Comparison of ENCODE assay signal across 8 cellular contexts in the genomic region with DNA sequence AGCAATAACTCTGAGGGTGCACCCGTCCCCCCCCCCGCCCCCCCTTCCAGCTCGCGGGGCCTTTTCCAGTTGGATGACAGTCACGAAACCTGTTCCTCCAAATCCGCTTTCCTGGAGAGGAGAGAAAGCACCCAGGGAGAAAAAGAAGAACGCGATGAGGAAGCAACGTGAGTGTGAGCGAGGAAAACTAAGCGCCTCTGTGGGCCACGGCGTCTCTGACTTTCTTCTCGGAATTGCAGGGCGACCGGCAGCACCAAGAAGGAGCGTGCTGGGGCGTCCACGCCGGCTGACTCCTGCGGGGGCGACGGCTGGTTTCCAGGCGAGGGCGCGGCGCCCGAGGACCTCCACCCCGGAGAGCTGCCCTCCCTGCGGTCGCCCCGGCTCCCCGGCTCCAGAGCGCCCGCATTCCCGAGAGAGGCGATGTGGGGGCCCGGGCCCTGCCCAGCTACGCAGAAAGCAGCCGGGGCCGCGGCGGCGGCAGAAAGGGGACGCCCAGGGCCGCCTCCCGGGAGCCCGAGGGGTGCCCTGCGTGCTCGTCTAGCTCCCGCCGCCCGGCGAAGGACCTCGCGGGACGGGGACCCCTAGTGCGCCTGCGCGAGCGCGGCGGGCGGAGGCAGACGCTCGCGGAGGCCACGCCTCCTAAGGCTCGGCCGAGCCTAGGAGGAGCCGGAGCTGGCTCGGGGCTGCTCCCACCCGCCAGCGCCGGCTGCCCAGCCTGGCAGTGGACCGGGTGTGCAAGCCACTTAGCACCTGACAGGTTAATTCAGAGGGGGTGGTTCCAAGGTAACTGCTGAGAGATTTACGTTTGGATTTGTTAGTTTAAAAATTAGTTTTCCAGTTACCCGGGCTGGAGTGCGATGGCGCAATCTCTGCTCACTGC. TPM values are rescaled to one million over a fixed set of nuclear protein-coding genes. Genes with fewer than 3 reads are reported as not detected.
DNase-seq lines count a peak whose midpoint lies in the region; ATAC-seq and TF ChIP-seq lines count a peak whose summit lies in the region.

No MANE protein-coding gene starts in this region.

- H3K79me2 ChIP-seq in H9 (ENCODE audit: insufficient read depth, low read length), result no peaks in the 10 kb centered on the region

- H3K4me2 ChIP-seq in H9 (ENCODE audit: insufficient read depth, insufficient read length, low read length), result peak overlapping the region; percentile 50

- H4K5ac ChIP-seq in H9 (ENCODE audit: insufficient read length, low read depth, low read length), result no peak overlapping the region

- H2BK5ac ChIP-seq in H9 (ENCODE audit: insufficient read length, low read length), result no peak overlapping the region

- H3K36me3 Mint-ChIP-seq in H9 (ENCODE audit: insufficient read depth in 1 of 3, low read depth in 3 of 3) (no peaks in the 10 kb centered on the region), neural crest cell (ENCODE audit: low read depth) (no peaks in the 10 kb centered on the region)

- H4K20me1 ChIP-seq in H9 (ENCODE audit: control insufficient read depth, insufficient read depth, insufficient read length), result no peaks in the 10 kb centered on the region

- peak; percentile 78 for TF ChIP-seq POLR2A in Raji (IDR thresholded peaks at IDR 0.05; ENCODE audit: insufficient read depth, low read depth, low read length)

- H3K4me1 Mint-ChIP-seq in H9, result peaks cover 36 to 37% of the 10 kb centered on the region in 2 experiments
- peaks cover 31% of the 10 kb centered on the region for H3K4me1 Mint-ChIP-seq in neural crest cell
- peaks cover 45% of the 10 kb centered on the region for H3K4me1 Mint-ChIP-seq in stimulated activated naive CD8-positive, alpha-beta T cell treated with anti-CD3 and anti-CD28 coated beads, Interleukin-15, amount 100 ng/mL, for 72 hours

- H3K27me3 ChIP-seq in H9 (ENCODE audit: insufficient read depth, low read length), result peaks cover 5% of the 10 kb centered on the region; the same call in 1 of the 2 replicates

- no peak overlapping the region for H3K23ac ChIP-seq in H9 (ENCODE audit: insufficient read length, low read depth, low read length)

- H3K9ac ChIP-seq in H9 (ENCODE audit: extremely low read depth, insufficient read length, low read length), result peak overlapping the region; percentile 40

- peak; percentile 86 for ATAC-seq in stimulated activated naive CD8-positive, alpha-beta T cell treated with anti-CD3 and anti-CD28 coated beads, Interleukin-15, amount 100 ng/mL, for 72 hours

- H2BK15ac ChIP-seq in H9 (ENCODE audit: low read depth, low read length), result no peak overlapping the region

- H2BK20ac ChIP-seq in H9 (ENCODE audit: low read depth, low read length, poor library complexity, severe bottlenecking), result no peak overlapping the region

- no peak overlapping the region for H3T11ph ChIP-seq in H9 (ENCODE audit: low read length)

- no CpG with 5 or more reads among the region's 80 CpGs for WGBS in H9 (ENCODE audit: extremely low coverage, insufficient read length, low lambda C conversion rate)

- H3K9me3 Mint-ChIP-seq in H9, result no peaks in the 10 kb centered on the region; a peak in 1 of 5 replicates
- no peaks in the 10 kb centered on the region for H3K9me3 Mint-ChIP-seq in neural crest cell
- no peaks in the 10 kb centered on the region for H3K9me3 Mint-ChIP-seq in stimulated activated naive CD8-positive, alpha-beta T cell treated with anti-CD3 and anti-CD28 coated beads, Interleukin-15, amount 100 ng/mL, for 72 hours

- peak overlapping the region; percentile 64 for H3K14ac ChIP-seq in H9 (ENCODE audit: insufficient read depth, low read length)

- no peaks in the 10 kb centered on the region for H3K79me1 ChIP-seq in H9 (ENCODE audit: insufficient read depth, low read depth, low read length, poor library complexity, severe bottlenecking)

- no peak overlapping the region for H3K27ac Mint-ChIP-seq in H9
- no peak overlapping the region for H3K27ac Mint-ChIP-seq in neural crest cell (ENCODE audit: unreplicated experiment)
- peak overlapping the region; percentile 74 to 96 for H3K27ac Mint-ChIP-seq in stimulated activated naive CD8-positive, alpha-beta T cell treated with anti-CD3 and anti-CD28 coated beads, Interleukin-15, amount 100 ng/mL, for 72 hours

- no peak overlapping the region for H2AK5ac ChIP-seq in H9 (ENCODE audit: insufficient read length, low read length)

- TF ChIP-seq CTCF in H9 (conservative IDR thresholded peaks at IDR 0.05) (no peak), fibroblast of villous mesenchyme (IDR thresholded peaks at IDR 0.05; ENCODE audit: insufficient read depth, low read depth, low read length) (no peak), neural crest cell (conservative IDR thresholded peaks at IDR 0.05) (no peak)

- H3K4me1 ChIP-seq in H9 (ENCODE audit: insufficient read depth, low read length), result no peaks in the 10 kb centered on the region; the same call in 1 of the 2 replicates

- H3K4me3 ChIP-seq in fibroblast of villous mesenchyme (ENCODE audit: low read depth, low read length), result peak overlapping the region; percentile 64

- no peak overlapping the region for H4K8ac ChIP-seq in H9 (replicated peaks; ENCODE audit: insufficient read length, low read depth, low read length)

- no peaks in the 10 kb centered on the region for H3K9me3 ChIP-seq in H9 (ENCODE audit: control insufficient read depth, low read depth, low read length)

- no peak overlapping the region for H3K4ac ChIP-seq in H9 (ENCODE audit: low read depth, low read length)

- H2BK120ac ChIP-seq in H9 (ENCODE audit: low read depth, low read length, poor library complexity, severe bottlenecking), result no peak overlapping the region

- H3K27ac ChIP-seq in H9 (ENCODE audit: insufficient read length, low read depth, low read length), result no peak overlapping the region

- H3K27me3 Mint-ChIP-seq in H9 (ENCODE audit: low read depth) (peaks cover 75% of the 10 kb centered on the region), neural crest cell (ENCODE audit: low read depth) (peaks cover 84% of the 10 kb centered on the region)
- H3K27me3 Mint-ChIP-seq in stimulated activated naive CD8-positive, alpha-beta T cell treated with anti-CD3 and anti-CD28 coated beads, Interleukin-15, amount 100 ng/mL, for 72 hours, result peaks cover 54% of the 10 kb centered on the region

- H4K91ac ChIP-seq in H9 (ENCODE audit: insufficient read length, low read depth, low read length), result no peak overlapping the region

- no peak overlapping the region for H2AFZ ChIP-seq in H9 (ENCODE audit: low read length)

- H3K23me2 ChIP-seq in H9 (ENCODE audit: insufficient read length, low read depth, low read length, poor library complexity, severe bottlenecking), result peaks cover 14% of the 10 kb centered on the region

- no peak overlapping the region for H3K18ac ChIP-seq in H9 (ENCODE audit: insufficient read length, low read depth, low read length)

- peak overlapping the region; percentile 68 to 78 for H3K4me3 Mint-ChIP-seq in H9
- peak overlapping the region; percentile 65 for H3K4me3 Mint-ChIP-seq in neural crest cell
- peak overlapping the region; percentile 91 to 93 for H3K4me3 Mint-ChIP-seq in stimulated activated naive CD8-positive, alpha-beta T cell treated with anti-CD3 and anti-CD28 coated beads, Interleukin-15, amount 100 ng/mL, for 72 hours

- H2BK12ac ChIP-seq in H9 (ENCODE audit: insufficient read length, low read depth, low read length), result no peak overlapping the region

- H3K56ac ChIP-seq in H9 (ENCODE audit: insufficient read length, low read depth, low read length), result no peak overlapping the region

- DNase-seq in ELF-1 (ENCODE audit: low read depth, low spot score) (peak; percentile 89), H9 (peak; percentile 80), M059J (ENCODE audit: low read depth) (peak; percentile 86), fibroblast of villous mesenchyme (ENCODE audit: low read depth) (peak; percentile 74), neural crest cell (ENCODE audit: low read depth, low spot score) (peak; percentile 72)
- peak; percentile 94 for DNase-seq in activated effector memory CD4-positive, alpha-beta T cell treated with anti-CD3 and anti-CD28 coated beads, Interleukin-2, amount 50 U/mL, for 16 hours
- DNase-seq in stimulated activated naive CD8-positive, alpha-beta T cell treated with anti-CD3 and anti-CD28 coated beads, Interleukin-15, amount 100 ng/mL, for 72 hours, result peak; percentile 89

RNA-seq across cellular contexts. Expression of a gene that starts 15.3 kb away (rescaled TPM):
- total RNA-seq in H9 (2021) (not detected in 2 replicates), fibroblast of villous mesenchyme (not detected in 2 replicates), neural crest cell (not detected in 2 replicates)
- not detected in 2 replicates for total RNA-seq in M059J (2014; rRNA removed; shearing (Covaris generic))

RNA-seq across cellular contexts. Expression of a gene that starts 20.9 kb away (rescaled TPM):
- total RNA-seq in H9 (2021) (103 and 108 TPM in 2 replicates), fibroblast of villous mesenchyme (19.3 and 25.5 TPM in 2 replicates), neural crest cell (105 and 107 TPM in 2 replicates)
- 113 and 141 TPM in 2 replicates for total RNA-seq in M059J (2014; rRNA removed; shearing (Covaris generic))

RNA-seq across cellular contexts. Expression of a gene that starts 43.8 kb away (rescaled TPM):
- 398 and 417 TPM in 2 replicates for total RNA-seq in H9 (2021)
- 508 and 726 TPM in 2 replicates for total RNA-seq in M059J (2014; rRNA removed; shearing (Covaris generic))
- total RNA-seq in fibroblast of villous mesenchyme, result 319 and 691 TPM in 2 replicates
- 364 and 369 TPM in 2 replicates for total RNA-seq in neural crest cell

Comparison
In these comparisons a context has a peak if more than half of its experiments do, and no peak if none do; other contexts are left out.
1. H3K27ac Mint-ChIP-seq: peak in stimulated activated naive CD8-positive, alpha-beta T cell treated with anti-CD3 and anti-CD28 coated beads, Interleukin-15, amount 100 ng/mL, for 72 hours (2 of 2); none in H9 (0 of 3) and neural crest cell (single experiment).
2. Peak in every context shown above with its lines, with median percentiles within 50 percentile points of each other: DNase-seq and H3K4me3 Mint-ChIP-seq.